Comparison of ENCODE assay signal across 8 cellular contexts in genomic region chr12:9364224-9365176, GRCh38.
DNase-seq lines count a peak whose midpoint lies in the region; ATAC-seq, FAIRE-seq and TF ChIP-seq lines count a peak whose summit lies in the region.

No MANE protein-coding gene starts in this region.

- no peaks in the 10 kb centered on the region for H3K9me3 Mint-ChIP-seq in activated T-cell treated with anti-CD3 and anti-CD28 coated beads, Interleukin-2, amount 50 U/mL, for 72 hours
- H3K9me3 Mint-ChIP-seq in progenitor cell of endocrine pancreas (ENCODE audit: low read depth): no peaks in the 10 kb centered on the region

- no peak overlapping the region for H2BK5ac ChIP-seq in trophoblast cell (ENCODE audit: low read depth, low read length, poor library complexity)

- peak overlapping the region; percentile 91 for H2AFZ ChIP-seq in keratinocyte (ENCODE audit: control insufficient read depth, low read length)
- H2AFZ ChIP-seq in trophoblast cell (ENCODE audit: insufficient read depth, low read length, poor library complexity): no peak overlapping the region

- H4K12ac ChIP-seq in trophoblast cell (ENCODE audit: low read depth, low read length): no peak overlapping the region

- peaks cover 30% of the 10 kb centered on the region for H3K4me1 ChIP-seq in HUES48 (ENCODE audit: control insufficient read depth, insufficient read depth, low read length)
- peaks cover 22% of the 10 kb centered on the region for H3K4me1 ChIP-seq in keratinocyte (ENCODE audit: control insufficient read depth, extremely low read depth, insufficient read depth, low read length)
- no peaks in the 10 kb centered on the region for H3K4me1 ChIP-seq in trophoblast cell (ENCODE audit: control insufficient read depth in 1 of 2, insufficient read depth in 2 of 2, low read length in 2 of 2)
- H3K4me1 ChIP-seq in left ventricle myocardium inferior: no peaks in the 10 kb centered on the region

- H3K14ac ChIP-seq in trophoblast cell (ENCODE audit: low read length): no peak overlapping the region

- no peaks in the 10 kb centered on the region for H3K79me1 ChIP-seq in trophoblast cell (ENCODE audit: low read length)

- H3K4me1 Mint-ChIP-seq in activated T-cell treated with anti-CD3 and anti-CD28 coated beads, Interleukin-2, amount 50 U/mL, for 72 hours (ENCODE audit: low read depth): peaks cover 51% of the 10 kb centered on the region
- no peaks in the 10 kb centered on the region for H3K4me1 Mint-ChIP-seq in progenitor cell of endocrine pancreas (ENCODE audit: low read depth)

- DNase-seq in activated T-cell treated with anti-CD3 and anti-CD28 coated beads, Interleukin-2, amount 50 U/mL, for 72 hours: peak; percentile 65 to 74
- DNase-seq in keratinocyte (ENCODE audit: low read depth, low spot score) (peak; percentile 49), trophoblast cell (no peak), progenitor cell of endocrine pancreas (ENCODE audit: low spot score, unreplicated experiment) (no peak), left ventricle myocardium inferior (no peak)

- peak; percentile 86 for ATAC-seq in GM21576 (IDR thresholded peaks at IDR 0.05; ENCODE audit: unreplicated experiment)
- ATAC-seq in activated T-cell treated with anti-CD3 and anti-CD28 coated beads, Interleukin-2, amount 50 U/mL, for 72 hours (replicated peaks in 1 of 2): peak; percentile 84

- peak overlapping the region; percentile 66 to 85 for H3K4me3 Mint-ChIP-seq in activated T-cell treated with anti-CD3 and anti-CD28 coated beads, Interleukin-2, amount 50 U/mL, for 72 hours
- no peak overlapping the region for H3K4me3 Mint-ChIP-seq in progenitor cell of endocrine pancreas (ENCODE audit: low read depth)

- H3K79me2 ChIP-seq in keratinocyte (ENCODE audit: control insufficient read depth, insufficient read depth, low read length): no peaks in the 10 kb centered on the region
- no peaks in the 10 kb centered on the region for H3K79me2 ChIP-seq in trophoblast cell (ENCODE audit: control insufficient read depth, insufficient read depth, low read length, poor library complexity)

- no peak overlapping the region for H3K4ac ChIP-seq in trophoblast cell (ENCODE audit: low read depth, low read length)

- peak overlapping the region; percentile 46; the same call in 1 of the 2 replicates for H3K4me3 ChIP-seq in GM08714 (ENCODE audit: low read length)
- peak overlapping the region; percentile 18 for H3K4me3 ChIP-seq in HUES48 (ENCODE audit: low read depth, low read length)
- H3K4me3 ChIP-seq in keratinocyte (ENCODE audit: control insufficient read depth in 2 of 3, extremely low read depth in 1 of 3, insufficient read depth in 2 of 3, low read depth in 1 of 3, low read length in 3 of 3): peak overlapping the region in 2 of 3 experiments; percentile 52
- H3K4me3 ChIP-seq in trophoblast cell (ENCODE audit: low read depth, low read length): no peak overlapping the region
- no peak overlapping the region for H3K4me3 ChIP-seq in left ventricle myocardium inferior

- intact Hi-C loops in left ventricle myocardium inferior (cut with micrococcal nuclease): no loop called here

- no peak overlapping the region for H3K23ac ChIP-seq in trophoblast cell (ENCODE audit: low read length)

- H3K4me2 ChIP-seq in keratinocyte (ENCODE audit: control insufficient read depth, extremely low read depth, insufficient read depth, low read depth, low read length) (peak overlapping the region; percentile 77), trophoblast cell (ENCODE audit: low read length) (no peak overlapping the region)

- no peaks in the 10 kb centered on the region for H3K9me1 ChIP-seq in keratinocyte (ENCODE audit: control insufficient read depth, extremely low read depth, insufficient read depth, low read length)

- H3K27ac ChIP-seq in HUES48 (ENCODE audit: low read depth, low read length) (peak overlapping the region; percentile 85), keratinocyte (ENCODE audit: control insufficient read depth, insufficient read depth, low read length) (peak overlapping the region; percentile 77), trophoblast cell (ENCODE audit: low read depth, low read length) (no peak overlapping the region), left ventricle myocardium inferior (replicated peaks) (no peak overlapping the region)

- dilution Hi-C loops in keratinocyte (cut with MboI; ENCODE audit: extremely low pct_ligation_motif_present, low sequenced_read_pairs): no loop called here

- peak overlapping the region; percentile 70 for H3K9ac ChIP-seq in HUES48 (ENCODE audit: low read depth, low read length)
- peak overlapping the region; percentile 67 for H3K9ac ChIP-seq in keratinocyte (ENCODE audit: control insufficient read depth, extremely low read depth, insufficient read depth, low read length)
- H3K9ac ChIP-seq in trophoblast cell (ENCODE audit: low read length): no peak overlapping the region

- no peak overlapping the region for H3K18ac ChIP-seq in trophoblast cell (ENCODE audit: low read length)

- no CpG with 5 or more reads among the region's 13 CpGs for WGBS in trophoblast cell (ENCODE audit: extremely low coverage, insufficient coverage, insufficient read length)

- no peak for TF ChIP-seq CTCF in keratinocyte (optimal IDR thresholded peaks at IDR 0.05 in 1 of 3, IDR thresholded peaks at IDR 0.05 in 1 of 3, conservative IDR thresholded peaks at IDR 0.05 in 1 of 3; ENCODE audit: extremely low read depth in 1 of 3, insufficient read depth in 2 of 3, low read length in 3 of 3)
- TF ChIP-seq CTCF in progenitor cell of endocrine pancreas (IDR thresholded peaks at IDR 0.05; ENCODE audit: unreplicated experiment): no peak
- TF ChIP-seq CTCF in left ventricle myocardium inferior (IDR thresholded peaks at IDR 0.05; ENCODE audit: borderline replicate concordance): no peak

- peaks cover 0 to 3% of the 10 kb centered on the region in 2 donors for H3K36me3 Mint-ChIP-seq in activated T-cell treated with anti-CD3 and anti-CD28 coated beads, Interleukin-2, amount 50 U/mL, for 72 hours (ENCODE audit: insufficient read depth in 2 of 2)
- H3K36me3 Mint-ChIP-seq in progenitor cell of endocrine pancreas (ENCODE audit: insufficient read depth): no peaks in the 10 kb centered on the region

- H3K27ac Mint-ChIP-seq in activated T-cell treated with anti-CD3 and anti-CD28 coated beads, Interleukin-2, amount 50 U/mL, for 72 hours: peak overlapping the region; percentile 44
- H3K27ac Mint-ChIP-seq in progenitor cell of endocrine pancreas: no peak overlapping the region

- no peak overlapping the region for H4K8ac ChIP-seq in trophoblast cell (ENCODE audit: low read depth, low read length)

- H2AK5ac ChIP-seq in trophoblast cell (ENCODE audit: low read length): no peak overlapping the region

- no peak overlapping the region for H4K91ac ChIP-seq in trophoblast cell (ENCODE audit: low read depth, low read length)

- FAIRE-seq in keratinocyte (lab: Jason Lieb, UNC): peak; percentile 65

- H3K36me3 ChIP-seq in HUES48 (ENCODE audit: control insufficient read depth, insufficient read depth, low read length) (no peaks in the 10 kb centered on the region), keratinocyte (ENCODE audit: control insufficient read depth in 2 of 2, extremely low read depth in 1 of 2, insufficient read depth in 2 of 2, low read length in 2 of 2) (no peaks in the 10 kb centered on the region), trophoblast cell (ENCODE audit: control insufficient read depth in 1 of 2, insufficient read depth in 2 of 2, low read length in 2 of 2) (no peaks in the 10 kb centered on the region), left ventricle myocardium inferior (no peaks in the 10 kb centered on the region)

- H2BK120ac ChIP-seq in trophoblast cell (ENCODE audit: insufficient read depth, low read length, poor library complexity): no peak overlapping the region

- H3K9me3 ChIP-seq in HUES48 (ENCODE audit: control insufficient read depth, insufficient read depth, low read length): no peaks in the 10 kb centered on the region
- H3K9me3 ChIP-seq in keratinocyte (ENCODE audit: control insufficient read depth, low read depth, low read length): no peaks in the 10 kb centered on the region
- no peaks in the 10 kb centered on the region for H3K9me3 ChIP-seq in trophoblast cell (ENCODE audit: insufficient read depth, low read depth, low read length)
- no peaks in the 10 kb centered on the region for H3K9me3 ChIP-seq in left ventricle myocardium inferior (replicated peaks)

- no peaks in the 10 kb centered on the region for H4K20me1 ChIP-seq in keratinocyte (ENCODE audit: control insufficient read depth, extremely low read depth, insufficient read depth, low read length)

- H3K27me3 ChIP-seq in HUES48 (ENCODE audit: control insufficient read depth, insufficient read depth, low read length): no peaks in the 10 kb centered on the region
- H3K27me3 ChIP-seq in keratinocyte (ENCODE audit: control insufficient read depth, extremely low read depth, insufficient read depth, low read length): no peaks in the 10 kb centered on the region
- no peaks in the 10 kb centered on the region for H3K27me3 ChIP-seq in trophoblast cell (ENCODE audit: insufficient read depth, low read length)
- no peaks in the 10 kb centered on the region for H3K27me3 ChIP-seq in left ventricle myocardium inferior (ENCODE audit: low read depth)

- H2BK12ac ChIP-seq in trophoblast cell (ENCODE audit: low read length): no peak overlapping the region

- peaks cover 48% of the 10 kb centered on the region for H3K27me3 Mint-ChIP-seq in activated T-cell treated with anti-CD3 and anti-CD28 coated beads, Interleukin-2, amount 50 U/mL, for 72 hours (ENCODE audit: low read depth)
- peaks cover 10% of the 10 kb centered on the region for H3K27me3 Mint-ChIP-seq in progenitor cell of endocrine pancreas

Comparison
In these comparisons a context has a peak if more than half of its experiments do, and no peak if none do; other contexts are left out.
1. H3K4me3 ChIP-seq: peak in GM08714 (single experiment), HUES48 (single experiment) and keratinocyte (2 of 3); none in trophoblast cell (single experiment) and left ventricle myocardium inferior (single experiment).
2. H3K27ac ChIP-seq: peak in HUES48 (single experiment) and keratinocyte (single experiment); none in trophoblast cell (single experiment) and left ventricle myocardium inferior (single experiment).
3. DNase-seq: peak in activated T-cell treated with anti-CD3 and anti-CD28 coated beads, Interleukin-2, amount 50 U/mL, for 72 hours (2 of 2) and keratinocyte (single experiment); none in trophoblast cell (0 of 2), progenitor cell of endocrine pancreas (single experiment) and left ventricle myocardium inferior (single experiment).